In the genomic region with DNA sequence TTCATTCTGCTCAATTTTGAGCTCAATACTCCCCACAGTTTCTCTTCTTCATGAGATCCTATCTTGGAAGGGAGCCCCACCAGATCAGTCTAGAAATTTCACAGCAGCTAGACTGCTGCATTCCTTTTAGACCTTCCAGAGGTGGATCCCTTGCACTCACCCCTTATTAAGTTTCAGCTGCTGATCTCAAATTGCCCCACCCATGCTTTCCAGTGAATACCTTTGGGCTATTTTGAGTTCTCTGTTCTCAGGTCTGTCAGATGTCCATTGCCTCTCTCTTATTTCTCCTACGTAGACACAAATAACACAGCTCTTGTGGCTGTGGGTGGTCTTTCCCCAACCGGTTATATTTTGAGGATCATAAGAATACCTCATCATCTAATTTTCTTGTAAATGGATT, we compare ENCODE assay signal across 20 cellular contexts.
DNase-seq lines count a peak whose midpoint lies in the region; ATAC-seq, FAIRE-seq and TF ChIP-seq lines count a peak whose summit lies in the region.
"Had no signal": no experiment of that assay in that cellular context is flagged by ENCODE, and none has a peak within 500 bp of the region (broad histone marks: within the 10 kb centered on the region; RNA-seq: fewer than 3 reads in every experiment).

No MANE protein-coding gene starts in this region.

- H3K4me1 ChIP-seq in Karpas-422 (ENCODE audit: low read length): no peaks in the 10 kb centered on the region
- H3K4me1 ChIP-seq in keratinocyte (ENCODE audit: control insufficient read depth, extremely low read depth, insufficient read depth, low read length): no peaks in the 10 kb centered on the region
- H3K4me1 ChIP-seq in gastrocnemius medialis: peaks cover 6 to 11% of the 10 kb centered on the region in 2 donors
- H3K4me1 ChIP-seq: Caco-2 had no signal

- TF ChIP-seq CTCF in bronchial epithelial cell (IDR thresholded peaks at IDR 0.05; ENCODE audit: insufficient read depth, low read length, severe bottlenecking) (no peak), keratinocyte (optimal IDR thresholded peaks at IDR 0.05 in 1 of 3, IDR thresholded peaks at IDR 0.05 in 1 of 3, conservative IDR thresholded peaks at IDR 0.05 in 1 of 3; ENCODE audit: extremely low read depth in 1 of 3, insufficient read depth in 2 of 3, low read length in 3 of 3) (no peak), gastrocnemius medialis (IDR thresholded peaks at IDR 0.05 in 4 of 5, conservative IDR thresholded peaks at IDR 0.05 in 1 of 5) (no peak)

- TF ChIP-seq POLR2A in gastrocnemius medialis (IDR thresholded peaks at IDR 0.05): no peak

- no peak overlapping the region for H3K4me2 ChIP-seq in Karpas-422 (ENCODE audit: low read depth, low read length, poor library complexity, severe bottlenecking)
- H3K4me2 ChIP-seq in keratinocyte (ENCODE audit: control insufficient read depth, extremely low read depth, insufficient read depth, low read depth, low read length): no peak overlapping the region
- H3K4me2 ChIP-seq: GM23338 had no signal

- peak; percentile 95 to 96 for ATAC-seq in gastrocnemius medialis
- ATAC-seq: CD8-positive, alpha-beta T cell; GM23338; HCT116 had no signal

- H3K27me3 ChIP-seq in Karpas-422 (ENCODE audit: low read length) (no peaks in the 10 kb centered on the region), bronchial epithelial cell (ENCODE audit: control insufficient read depth, insufficient read depth, low read length) (no peaks in the 10 kb centered on the region), keratinocyte (ENCODE audit: control insufficient read depth, extremely low read depth, insufficient read depth, low read length) (no peaks in the 10 kb centered on the region), gastrocnemius medialis (no peaks in the 10 kb centered on the region)

- H3K9ac ChIP-seq in Karpas-422 (ENCODE audit: low read length) (no peak overlapping the region), keratinocyte (ENCODE audit: control insufficient read depth, extremely low read depth, insufficient read depth, low read length) (no peak overlapping the region)

- H4K20me1 ChIP-seq in Karpas-422 (ENCODE audit: insufficient read depth, low read depth, low read length) (no peaks in the 10 kb centered on the region), keratinocyte (ENCODE audit: control insufficient read depth, extremely low read depth, insufficient read depth, low read length) (no peaks in the 10 kb centered on the region)

- FAIRE-seq in bronchial epithelial cell (lab: Jason Lieb, UNC) (no peak), keratinocyte (lab: Jason Lieb, UNC) (peak; percentile 41)
- FAIRE-seq: GM12891, GM18507 had no signal

- no peaks in the 10 kb centered on the region for H3K36me3 ChIP-seq in Karpas-422 (ENCODE audit: insufficient read depth, low read length)
- H3K36me3 ChIP-seq in bronchial epithelial cell (ENCODE audit: control insufficient read depth, insufficient read depth, low read length): no peaks in the 10 kb centered on the region
- H3K36me3 ChIP-seq in keratinocyte (ENCODE audit: control insufficient read depth in 2 of 2, extremely low read depth in 1 of 2, insufficient read depth in 2 of 2, low read length in 2 of 2): no peaks in the 10 kb centered on the region
- no peaks in the 10 kb centered on the region for H3K36me3 ChIP-seq in gastrocnemius medialis

- H3K27ac ChIP-seq in Karpas-422 (ENCODE audit: low read length) (no peak overlapping the region), keratinocyte (ENCODE audit: control insufficient read depth, insufficient read depth, low read length) (no peak overlapping the region), gastrocnemius medialis (peak overlapping the region; percentile 4 to 49 (median 24))

- peak; percentile 23 for DNase-seq in Karpas-422
- peak; percentile 23 for DNase-seq in bronchial epithelial cell (ENCODE audit: low read depth)
- DNase-seq in keratinocyte (ENCODE audit: low read depth, low spot score): no peak
- DNase-seq in gastrocnemius medialis: peak; percentile 12 to 23
- no peak for DNase-seq in stimulated activated CD4-positive, alpha-beta T cell treated with anti-CD3 and anti-CD28 coated beads, Interleukin-4, amount 100 ng/mL, for 1 hour
- DNase-seq in central memory CD4-positive, alpha-beta T cell: no peak
- no peak for DNase-seq in effector CD4-positive, alpha-beta T cell
- no peak for DNase-seq in T-helper 2 cell
- DNase-seq: C1 segment of cervical spinal cord; Caco-2; CD4-positive, CD25-positive, alpha-beta regulatory T cell; CD8-positive, alpha-beta T cell; DMS153; DND-41; GF-D8; H9 had no signal

- H3K9me2 ChIP-seq in Karpas-422 (replicated peaks; ENCODE audit: insufficient read depth, low read length): no peaks in the 10 kb centered on the region

- dilution Hi-C loops in keratinocyte (cut with MboI; ENCODE audit: extremely low pct_ligation_motif_present, low sequenced_read_pairs): no loop called here

- no peaks in the 10 kb centered on the region for H3K9me1 ChIP-seq in keratinocyte (ENCODE audit: control insufficient read depth, extremely low read depth, insufficient read depth, low read length)

- H3K4me3 ChIP-seq in Karpas-422 (ENCODE audit: low read length): no peak overlapping the region
- H3K4me3 ChIP-seq in bronchial epithelial cell (ENCODE audit: low read depth, low read length): no peak overlapping the region
- no peak overlapping the region for H3K4me3 ChIP-seq in keratinocyte (ENCODE audit: control insufficient read depth in 2 of 3, extremely low read depth in 1 of 3, insufficient read depth in 2 of 3, low read depth in 1 of 3, low read length in 3 of 3)
- no peak overlapping the region for H3K4me3 ChIP-seq in gastrocnemius medialis
- H3K4me3 ChIP-seq: GM23338 had no signal

- intact Hi-C loops in gastrocnemius medialis (cut with DNase I; ENCODE audit: low total_unique reads): no loop called here

- H2AFZ ChIP-seq in Karpas-422 (ENCODE audit: low read length) (no peak overlapping the region), keratinocyte (ENCODE audit: control insufficient read depth, low read length) (no peak overlapping the region)
- H2AFZ ChIP-seq: GM23338 had no signal

- H3K79me2 ChIP-seq in Karpas-422 (ENCODE audit: low read length) (no peaks in the 10 kb centered on the region), keratinocyte (ENCODE audit: control insufficient read depth, insufficient read depth, low read length) (no peaks in the 10 kb centered on the region)

- no peaks in the 10 kb centered on the region for H3K9me3 ChIP-seq in Karpas-422 (ENCODE audit: low read length)
- no peaks in the 10 kb centered on the region for H3K9me3 ChIP-seq in keratinocyte (ENCODE audit: control insufficient read depth, low read depth, low read length)
- no peaks in the 10 kb centered on the region for H3K9me3 ChIP-seq in gastrocnemius medialis
- H3K9me3 ChIP-seq: Caco-2 had no signal

- in situ Hi-C loops in gastrocnemius medialis (cut with MboI; ENCODE audit: low sequenced_read_pairs in 4 of 4): no loop called here

Comparison
In these comparisons a context has a peak if more than half of its experiments do, and no peak if none do; other contexts are left out.
1. DNase-seq: peak in Karpas-422 (single experiment), bronchial epithelial cell (single experiment) and gastrocnemius medialis (2 of 2); none in keratinocyte (single experiment), stimulated activated CD4-positive, alpha-beta T cell treated with anti-CD3 and anti-CD28 coated beads, Interleukin-4, amount 100 ng/mL, for 1 hour (single experiment), central memory CD4-positive, alpha-beta T cell (single experiment), effector CD4-positive, alpha-beta T cell (single experiment) and T-helper 2 cell (0 of 5).
2. H3K27ac ChIP-seq: peak in gastrocnemius medialis (4 of 4); none in Karpas-422 (single experiment) and keratinocyte (single experiment).